In genomic region chr1:20867062-20867461, GRCh38 we compare ENCODE assay signal across 16 cellular contexts.
DNase-seq lines count a peak whose midpoint lies in the region; FAIRE-seq and TF ChIP-seq lines count a peak whose summit lies in the region.
"Had no signal": no experiment of that assay in that cellular context is flagged by ENCODE, and none has a peak within 500 bp of the region (broad histone marks: within the 10 kb centered on the region; RNA-seq: fewer than 3 reads in every experiment).

No MANE protein-coding gene starts in this region.

- H3K4me3 ChIP-seq in bronchial epithelial cell (ENCODE audit: low read depth, low read length) (no peak overlapping the region), osteoblast (ENCODE audit: insufficient read depth, low read length) (no peak overlapping the region), dorsolateral prefrontal cortex (no peak overlapping the region)
- H3K4me3 ChIP-seq: HAP-1, MG63 had no signal

- no peak for FAIRE-seq in bronchial epithelial cell (lab: Jason Lieb, UNC)
- FAIRE-seq: G401.6 had no signal

- no peak overlapping the region for H2AFZ ChIP-seq in osteoblast (ENCODE audit: low read length)

- no peaks in the 10 kb centered on the region for H3K9me3 ChIP-seq in osteoblast (ENCODE audit: low read depth, low read length)
- H3K9me3 ChIP-seq: HAP-1, MG63 had no signal

- no peaks in the 10 kb centered on the region for H3K79me2 ChIP-seq in osteoblast (ENCODE audit: insufficient read depth, low read length)

- H3K4me1 ChIP-seq in osteoblast (ENCODE audit: insufficient read depth, low read length): peaks cover 22% of the 10 kb centered on the region

- H3K4me2 ChIP-seq in osteoblast (ENCODE audit: insufficient read depth, low read length): peak overlapping the region; percentile 15

- H3K36me3 ChIP-seq in bronchial epithelial cell (ENCODE audit: control insufficient read depth, insufficient read depth, low read length) (peaks cover 6% of the 10 kb centered on the region), osteoblast (ENCODE audit: insufficient read depth, low read length) (peaks cover 20% of the 10 kb centered on the region)

- DNase-seq in EL: peak; percentile 16
- peak; percentile 67 for DNase-seq in M059J (ENCODE audit: low read depth)
- DNase-seq in bronchial epithelial cell (ENCODE audit: low read depth): peak; percentile 28
- DNase-seq in osteoblast (ENCODE audit: insufficient read length, low spot score, missing footprints): peak; percentile 71
- DNase-seq in KBM-7: no peak
- DNase-seq in dorsolateral prefrontal cortex: no peak
- no peak for DNase-seq in stimulated activated CD4-positive, alpha-beta T cell treated with anti-CD3 and anti-CD28 coated beads, Interleukin-12 subunit alpha, Interleukin-12 subunit beta, amount 100 ng/mL, for 4 hours
- no peak for DNase-seq in stimulated activated CD4-positive, alpha-beta T cell treated with anti-CD3 and anti-CD28 coated beads, Interleukin-15, amount 100 ng/mL, for 24 hours
- DNase-seq: AML-193, MG63, NCI-H1092 treated with DMSO at 0.1 percent for 48 hours, NCI-H2227 treated with DMSO at 0.1 percent for 48 hours, NCI-H524, RPMI8226 had no signal

- peaks cover 8% of the 10 kb centered on the region for H4K20me1 ChIP-seq in osteoblast (ENCODE audit: insufficient read depth, low read length)

- TF ChIP-seq CTCF in bronchial epithelial cell (IDR thresholded peaks at IDR 0.05; ENCODE audit: insufficient read depth, low read length, severe bottlenecking) (no peak), osteoblast (IDR thresholded peaks at IDR 0.05; ENCODE audit: extremely low read depth, low read depth, low read length) (no peak), dorsolateral prefrontal cortex (IDR thresholded peaks at IDR 0.05 in 54 of 56, conservative IDR thresholded peaks at IDR 0.05 in 2 of 56; ENCODE audit: low read depth in 1 of 56, partially characterized antibody in 56 of 56) (no peak)

- intact Hi-C loops in dorsolateral prefrontal cortex (cut with DNase I): no loop called here

- no peaks in the 10 kb centered on the region for H3K27me3 ChIP-seq in bronchial epithelial cell (ENCODE audit: control insufficient read depth, insufficient read depth, low read length)
- no peaks in the 10 kb centered on the region for H3K27me3 ChIP-seq in osteoblast (ENCODE audit: insufficient read depth, low read length)
- no peaks in the 10 kb centered on the region for H3K27me3 ChIP-seq in dorsolateral prefrontal cortex
- H3K27me3 ChIP-seq: MG63 had no signal

- in situ Hi-C loops in KBM-7 (cut with MboI; ENCODE audit: low pct_unique_long_range_greater_than_20kb, low sequenced_read_pairs): no loop called here

- H3K27ac ChIP-seq in osteoblast (ENCODE audit: low read depth, low read length) (no peak overlapping the region), dorsolateral prefrontal cortex (peak overlapping the region in 2 of 59 donors; percentile 14 to 23)

Comparison
In these comparisons a context has a peak if more than half of its experiments do, and no peak if none do; other contexts are left out.
1. DNase-seq: peak in EL (single experiment), M059J (single experiment), bronchial epithelial cell (single experiment) and osteoblast (single experiment); none in KBM-7 (single experiment), dorsolateral prefrontal cortex (0 of 10), stimulated activated CD4-positive, alpha-beta T cell treated with anti-CD3 and anti-CD28 coated beads, Interleukin-12 subunit alpha, Interleukin-12 subunit beta, amount 100 ng/mL, for 4 hours (single experiment) and stimulated activated CD4-positive, alpha-beta T cell treated with anti-CD3 and anti-CD28 coated beads, Interleukin-15, amount 100 ng/mL, for 24 hours (single experiment).